In the genomic region with DNA sequence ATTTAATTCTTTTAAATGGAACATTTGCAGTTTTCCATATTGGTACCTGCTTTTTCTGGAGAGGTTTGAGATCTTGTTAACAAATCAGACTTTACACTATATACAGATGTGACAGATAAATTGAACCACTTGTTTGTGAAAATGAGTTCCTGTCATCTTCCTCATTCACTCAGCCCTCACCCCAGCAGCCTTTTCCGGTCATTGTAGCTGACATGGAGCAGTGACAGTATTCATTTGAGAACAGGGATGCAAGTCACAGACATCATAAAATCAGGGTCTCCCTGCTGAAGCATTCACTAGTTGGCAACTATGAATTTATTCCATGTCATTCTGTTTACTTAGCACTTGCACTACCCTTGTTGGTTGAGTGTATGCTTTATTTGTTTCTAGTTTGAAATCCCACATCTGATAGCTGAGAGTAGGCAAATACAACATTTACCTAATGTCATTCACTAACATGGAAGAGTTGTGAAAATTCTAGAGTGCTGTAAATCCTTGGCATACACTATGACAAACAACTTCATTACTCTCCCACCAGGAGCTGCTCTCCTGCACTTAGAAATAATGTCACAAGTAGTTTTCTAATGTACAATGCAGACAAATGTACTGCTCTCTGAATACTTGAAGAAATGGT, we compare ENCODE assay signal across 22 cellular contexts.
"Had no signal": no experiment of that assay in that cellular context is flagged by ENCODE, and none has a peak within 500 bp of the region (broad histone marks: within the 10 kb centered on the region; RNA-seq: fewer than 3 reads in every experiment).

No MANE protein-coding gene starts in this region.

- ATAC-seq: activated CD8-positive, alpha-beta memory T cell treated with anti-CD3 and anti-CD28 coated beads, Interleukin-2, amount 10 ng/mL, durations not matched to agents 7 days and 5 days; activated CD8-positive, alpha-beta T cell treated with anti-CD3 and anti-CD28 coated beads, Interleukin-2, amount 10 ng/mL, durations not matched to agents 7 days and 5 days; activated naive CD8-positive, alpha-beta T cell treated with anti-CD3 and anti-CD28 coated beads, Interleukin-2, amount 50 U/mL, for 24 hours; gastroesophageal sphincter; left cardiac atrium; right lobe of liver; stimulated activated naive CD8-positive, alpha-beta T cell treated with anti-CD3 and anti-CD28 coated beads, Interleukin-15, Interleukin-2, amounts not matched to agents 100 U/mL and 50 U/mL, for 24 hours; WTC11 had no signal

- H3K36me3 ChIP-seq: gastroesophageal sphincter, ovary, right lobe of liver, uterus had no signal

- H3K4me1 Mint-ChIP-seq: activated CD8-positive, alpha-beta memory T cell treated with anti-CD3 and anti-CD28 coated beads, Interleukin-2, amount 10 ng/mL, durations not matched to agents 7 days and 5 days; activated naive CD4-positive, alpha-beta T cell treated with anti-CD3 and anti-CD28 coated beads, Interleukin-2, amount 50 U/mL, for 24 hours; activated naive CD8-positive, alpha-beta T cell treated with anti-CD3 and anti-CD28 coated beads, Interleukin-2, amount 50 U/mL, for 24 hours; nephron; WTC11 had no signal

- H3K9me3 ChIP-seq: gastroesophageal sphincter, ovary, right lobe of liver, uterus had no signal

- H3K9me3 Mint-ChIP-seq: activated naive CD4-positive, alpha-beta T cell treated with anti-CD3 and anti-CD28 coated beads, Interleukin-2, amount 50 U/mL, for 24 hours; activated naive CD8-positive, alpha-beta T cell treated with anti-CD3 and anti-CD28 coated beads, Interleukin-2, amount 50 U/mL, for 24 hours; activated T-helper 2 cell treated with anti-CD3 and anti-CD28 coated beads, Interferon-gamma antibody, Interleukin-2, Interleukin-4, amounts not matched to agents 10 μg/mL and 5 μg/mL and 100 μg/mL, durations not matched to agents 14 hours and 24 hours and 36 hours; nephron; type B pancreatic cell; WTC11 had no signal

- H3K4me1 ChIP-seq: gastroesophageal sphincter, right lobe of liver, uterus had no signal

- H3K27ac ChIP-seq: gastroesophageal sphincter, ovary, right lobe of liver, uterus had no signal

- H3K4me3 Mint-ChIP-seq: activated CD8-positive, alpha-beta memory T cell treated with anti-CD3 and anti-CD28 coated beads, Interleukin-2, amount 10 ng/mL, durations not matched to agents 7 days and 5 days; activated CD8-positive, alpha-beta T cell treated with anti-CD3 and anti-CD28 coated beads, Interleukin-2, amount 10 ng/mL, durations not matched to agents 7 days and 5 days; activated naive CD4-positive, alpha-beta T cell treated with anti-CD3 and anti-CD28 coated beads, Interleukin-2, amount 50 U/mL, for 24 hours; activated naive CD8-positive, alpha-beta T cell treated with anti-CD3 and anti-CD28 coated beads, Interleukin-2, amount 50 U/mL, for 24 hours; nephron; type B pancreatic cell; WTC11 had no signal

- H3K27ac Mint-ChIP-seq: activated CD8-positive, alpha-beta memory T cell treated with anti-CD3 and anti-CD28 coated beads, Interleukin-2, amount 10 ng/mL, durations not matched to agents 7 days and 5 days; activated CD8-positive, alpha-beta T cell treated with anti-CD3 and anti-CD28 coated beads, Interleukin-2, amount 10 ng/mL, durations not matched to agents 7 days and 5 days; activated naive CD4-positive, alpha-beta T cell treated with anti-CD3 and anti-CD28 coated beads, Interleukin-2, amount 50 U/mL, for 24 hours; activated naive CD8-positive, alpha-beta T cell treated with anti-CD3 and anti-CD28 coated beads, Interleukin-2, amount 50 U/mL, for 24 hours; activated T-helper 2 cell treated with anti-CD3 and anti-CD28 coated beads, Interferon-gamma antibody, Interleukin-2, Interleukin-4, amounts not matched to agents 10 μg/mL and 5 μg/mL and 100 μg/mL, durations not matched to agents 14 hours and 24 hours and 36 hours; nephron; progenitor cell of endocrine pancreas; type B pancreatic cell; WTC11 had no signal

- H3K4me3 ChIP-seq: gastroesophageal sphincter, ovary, right lobe of liver, uterus had no signal

- H3K27me3 Mint-ChIP-seq: activated naive CD8-positive, alpha-beta T cell treated with anti-CD3 and anti-CD28 coated beads, Interleukin-2, amount 50 U/mL, for 24 hours; progenitor cell of endocrine pancreas; type B pancreatic cell had no signal

- H3K36me3 Mint-ChIP-seq: activated CD8-positive, alpha-beta memory T cell treated with anti-CD3 and anti-CD28 coated beads, Interleukin-2, amount 10 ng/mL, durations not matched to agents 7 days and 5 days; activated naive CD4-positive, alpha-beta T cell treated with anti-CD3 and anti-CD28 coated beads, Interleukin-2, amount 50 U/mL, for 24 hours; type B pancreatic cell; WTC11 had no signal

- DNase-seq: activated CD4-positive, alpha-beta T cell treated with anti-CD3 and anti-CD28 coated beads, Interleukin-2, amount 50 U/mL, for 1 hour; activated CD8-positive, alpha-beta memory T cell treated with anti-CD3 and anti-CD28 coated beads, Interleukin-2, amount 10 ng/mL, durations not matched to agents 7 days and 5 days; activated CD8-positive, alpha-beta T cell treated with anti-CD3 and anti-CD28 coated beads, Interleukin-2, amount 10 ng/mL, durations not matched to agents 7 days and 5 days; activated naive CD8-positive, alpha-beta T cell treated with anti-CD3 and anti-CD28 coated beads, Interleukin-2, amount 50 U/mL, for 24 hours; activated T-cell treated with anti-CD3 and anti-CD28 coated beads, Interleukin-2, amount 50 U/mL, for 48 hours; amygdala; caudate nucleus; hippocampal formation; left cardiac atrium; mammary epithelial cell; ovary; right lobe of liver; stimulated activated CD4-positive, alpha-beta T cell treated with anti-CD3 and anti-CD28 coated beads, Interleukin-2, amount 100 ng/mL, for 48 hours; stimulated activated naive CD8-positive, alpha-beta T cell treated with anti-CD3 and anti-CD28 coated beads, Interleukin-15, Interleukin-2, amounts not matched to agents 100 U/mL and 50 U/mL, for 24 hours; uterus had no signal
